Comparison of ENCODE assay signal across 32 cellular contexts in the genomic region with DNA sequence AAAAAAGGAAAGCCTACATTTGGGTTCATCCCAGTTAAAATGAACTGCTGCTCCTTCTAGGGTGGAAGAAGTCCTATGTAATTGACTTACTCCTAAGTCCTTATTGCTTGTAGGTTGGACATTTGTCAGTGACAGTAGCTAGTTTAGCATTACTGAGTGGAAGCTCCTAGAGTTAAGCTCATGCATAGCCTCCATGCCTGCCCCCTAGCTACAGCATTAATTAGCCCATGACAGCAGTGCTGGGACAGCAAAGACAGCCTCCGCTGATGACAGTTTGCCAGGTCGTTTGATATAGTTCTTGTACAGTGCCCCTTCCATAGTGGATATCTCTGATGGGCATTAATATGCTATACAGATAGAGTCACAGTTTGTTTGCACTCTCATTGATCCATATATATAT. TPM values are rescaled to one million over a fixed set of nuclear protein-coding genes. Genes with fewer than 3 reads are reported as not detected.
"Had no signal": no experiment of that assay in that cellular context is flagged by ENCODE, and none has a peak within 500 bp of the region (broad histone marks: within the 10 kb centered on the region; RNA-seq: fewer than 3 reads in every experiment).

No MANE protein-coding gene starts in this region.

- H3K27me3 Mint-ChIP-seq: memory B cell; naive thymus-derived CD4-positive, alpha-beta T cell had no signal

- H3K27ac ChIP-seq: coronary artery, esophagus squamous epithelium, heart right ventricle, prostate gland, right atrium auricular region, stomach, thyroid gland, vagina had no signal

- H3K4me3 Mint-ChIP-seq: memory B cell; mesothelial cell of epicardium; naive thymus-derived CD4-positive, alpha-beta T cell; nephron had no signal

- ATAC-seq: heart right ventricle; left lobe of liver; naive thymus-derived CD4-positive, alpha-beta T cell; sciatic nerve had no signal

- H3K4me3 ChIP-seq: coronary artery, esophagus squamous epithelium, heart right ventricle, lung, prostate gland, right atrium auricular region, smooth muscle cell, stomach, thyroid gland, vagina had no signal

- H3K4me1 ChIP-seq: esophagus squamous epithelium, heart right ventricle, prostate gland, right atrium auricular region, stomach, thyroid gland, vagina had no signal

- H3K4me1 Mint-ChIP-seq: memory B cell; naive thymus-derived CD4-positive, alpha-beta T cell had no signal

- H3K36me3 ChIP-seq: esophagus squamous epithelium, heart right ventricle, prostate gland, right atrium auricular region, stomach, thyroid gland, vagina had no signal

- DNase-seq: dermis blood vessel endothelial cell; effector memory CD4-positive, alpha-beta T cell; erythroblast; esophagus squamous epithelium; foreskin melanocyte; glutamatergic neuron; heart right ventricle; hippocampal formation; kidney; naive thymus-derived CD4-positive, alpha-beta T cell; nucleus accumbens; stimulated activated CD4-positive, alpha-beta T cell treated with anti-CD3 and anti-CD28 coated beads, Interleukin-12 subunit alpha, Interleukin-12 subunit beta, amount 100 ng/mL, for 4 hours; stimulated activated CD4-positive, alpha-beta T cell treated with anti-CD3 and anti-CD28 coated beads, Interleukin-1b, Interleukin-23, amount 100 ng/mL, for 48 hours; stimulated activated CD4-positive, alpha-beta T cell treated with anti-CD3 and anti-CD28 coated beads, Interleukin-4, amount 100 ng/mL, for 1 hour; stimulated activated CD8-positive, alpha-beta memory T cell treated with anti-CD3 and anti-CD28 coated beads, Interleukin-4, amount 100 ng/mL, for 48 hours; stimulated activated naive CD4-positive, alpha-beta T cell treated with Interleukin-2 at 50 U/mL for 16 hours; stomach; thyroid gland; trophoblast cell had no signal

- H3K27me3 ChIP-seq: esophagus squamous epithelium, heart right ventricle, right atrium auricular region, stomach, thyroid gland, vagina had no signal

- H3K4me2 ChIP-seq: smooth muscle cell had no signal

- H3K27ac Mint-ChIP-seq: memory B cell; mesothelial cell of epicardium; naive thymus-derived CD4-positive, alpha-beta T cell; nephron had no signal

- H3K9me3 ChIP-seq: esophagus squamous epithelium, prostate gland, right atrium auricular region, stomach, thyroid gland, vagina had no signal

- H3K36me3 Mint-ChIP-seq: memory B cell; mesothelial cell of epicardium; naive thymus-derived CD4-positive, alpha-beta T cell had no signal

- H3K9me3 Mint-ChIP-seq: memory B cell, mesothelial cell of epicardium, nephron had no signal

RNA-seq across cellular contexts. Expression of a gene that starts 18.7 kb away (rescaled TPM):
- total RNA-seq: dermis blood vessel endothelial cell; left lobe of liver; naive thymus-derived CD4-positive, alpha-beta T cell; osteocyte; subcutaneous adipose tissue; thyroid gland had no signal
- polyA plus RNA-seq: naive thymus-derived CD4-positive, alpha-beta T cell had no signal
